In the genomic region with DNA sequence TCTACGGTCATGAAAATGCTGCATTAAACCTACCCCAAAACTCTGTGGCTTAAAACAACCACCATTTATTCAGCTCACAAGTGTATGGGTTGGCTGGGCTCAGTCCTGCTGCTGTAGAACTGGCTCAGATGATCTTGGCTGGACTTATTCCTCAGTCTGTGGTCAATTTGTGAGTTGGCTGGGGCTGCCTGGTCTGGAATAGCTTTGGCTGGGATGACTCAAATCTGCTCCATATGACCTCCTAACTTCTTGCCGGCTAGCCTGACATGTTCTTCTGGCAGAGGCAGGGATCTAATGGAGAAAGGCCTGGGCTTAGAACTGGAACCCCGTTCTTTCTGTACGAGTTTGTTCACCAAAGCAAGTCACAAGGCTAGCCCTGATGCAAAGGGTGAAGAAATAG, we compare ENCODE assay signal across 20 cellular contexts.
DNase-seq lines count a peak whose midpoint lies in the region; ATAC-seq and TF ChIP-seq lines count a peak whose summit lies in the region.
"Had no signal": no experiment of that assay in that cellular context is flagged by ENCODE, and none has a peak within 500 bp of the region (broad histone marks: within the 10 kb centered on the region; RNA-seq: fewer than 3 reads in every experiment).

No MANE protein-coding gene starts in this region.

- H3K36me3 ChIP-seq in heart left ventricle: no peaks in the 10 kb centered on the region
- no peaks in the 10 kb centered on the region for H3K36me3 ChIP-seq in brain microvascular endothelial cell (replicated peaks)
- H3K36me3 ChIP-seq: cardiac muscle cell, thoracic aorta had no signal

- no peak for TF ChIP-seq POLR2A in heart left ventricle (IDR thresholded peaks at IDR 0.05)

- no peak overlapping the region for H3K4me3 ChIP-seq in heart left ventricle
- no peak overlapping the region for H3K4me3 ChIP-seq in brain microvascular endothelial cell (ENCODE audit: low read depth, low read length)
- H3K4me3 ChIP-seq: cardiac muscle cell, GM12878, thoracic aorta had no signal

- intact Hi-C loops in heart left ventricle (cut with DNase I) (no loop called here), cardiac septum (cut with DNase I) (no loop called here)

- H3K4me3 Mint-ChIP-seq in T-helper 2 cell treated with Interferon-gamma antibody and Interleukin-4, amounts not matched to agents 5 μg/mL and 100 μg/mL, for 36 hours: no peak overlapping the region
- H3K4me3 Mint-ChIP-seq: activated CD8-positive, alpha-beta T cell treated with anti-CD3 and anti-CD28 coated beads, Interleukin-2, amount 10 ng/mL, durations not matched to agents 7 days and 5 days; memory B cell had no signal

- H3K27me3 Mint-ChIP-seq in T-helper 2 cell treated with Interferon-gamma antibody and Interleukin-4, amounts not matched to agents 5 μg/mL and 100 μg/mL, for 36 hours (ENCODE audit: low read depth): no peaks in the 10 kb centered on the region
- H3K27me3 Mint-ChIP-seq: memory B cell had no signal

- 63 to 89% (median 80%) methylated on average over 4 of the region's 4 CpGs for WGBS in heart left ventricle, 4 donors

- TF ChIP-seq CTCF in heart left ventricle (IDR thresholded peaks at IDR 0.05) (no peak), brain microvascular endothelial cell (IDR thresholded peaks at IDR 0.05; ENCODE audit: low read depth, low read length, missing control alignments) (no peak)

- in situ Hi-C loops in brain microvascular endothelial cell (cut with HindIII; ENCODE audit: low pct_ligation_motif_present, low sequenced_read_pairs): no loop called here

- H3K4me1 ChIP-seq in heart left ventricle: peaks cover 0 to 3% (median 0%) of the 10 kb centered on the region in 12 donors

- H3K9me3 Mint-ChIP-seq in T-helper 2 cell treated with Interferon-gamma antibody and Interleukin-4, amounts not matched to agents 5 μg/mL and 100 μg/mL, for 36 hours: no peaks in the 10 kb centered on the region
- H3K9me3 Mint-ChIP-seq: memory B cell had no signal

- H3K27ac ChIP-seq in heart left ventricle (no peak overlapping the region), brain microvascular endothelial cell (no peak overlapping the region)
- H3K27ac ChIP-seq: cardiac muscle cell, KMS-11, thoracic aorta had no signal

- no peaks in the 10 kb centered on the region for H3K36me3 Mint-ChIP-seq in T-helper 2 cell treated with Interferon-gamma antibody and Interleukin-4, amounts not matched to agents 5 μg/mL and 100 μg/mL, for 36 hours (ENCODE audit: low read depth)
- H3K36me3 Mint-ChIP-seq: memory B cell had no signal

- DNase-seq in heart left ventricle: peak in 4 of 5 donors; percentile 23 to 57 (median 40)
- DNase-seq in cardiac septum (ENCODE audit: low spot score): no peak
- peak; percentile 40 for DNase-seq in brain microvascular endothelial cell
- peak; percentile 24 for DNase-seq in kidney tubule cell (ENCODE audit: low spot score)
- DNase-seq in DMS79 (lab: John Stamatoyannopoulos, UW): no peak
- no peak for DNase-seq in COR-L47 (lab: John Stamatoyannopoulos, UW)
- no peak for DNase-seq in T-helper 2 cell treated with Interferon-gamma antibody and Interleukin-4, amounts not matched to agents 5 μg/mL and 100 μg/mL, for 36 hours (ENCODE audit: low spot score)
- DNase-seq: ACHN; activated CD8-positive, alpha-beta T cell treated with anti-CD3 and anti-CD28 coated beads, Interleukin-2, amount 10 ng/mL, durations not matched to agents 7 days and 5 days; activated gamma-delta T cell treated with Interleukin-2 at 50 U/mL for 16 hours; DMS 273 treated with DMSO at 0.1 percent for 48 hours; NCI-H2029 treated with DMSO at 0.1 percent for 48 hours; NCI-H748 treated with DMSO at 0.1 percent for 48 hours; SHP77 treated with DMSO at 0.1 percent for 48 hours had no signal

- ATAC-seq in heart left ventricle: peak; percentile 58 to 90 (median 71)
- ATAC-seq in HG03571 (IDR thresholded peaks at IDR 0.05; ENCODE audit: unreplicated experiment): no peak
- ATAC-seq: activated CD8-positive, alpha-beta T cell treated with anti-CD3 and anti-CD28 coated beads, Interleukin-2, amount 10 ng/mL, durations not matched to agents 7 days and 5 days; GM12878 had no signal

- no peaks in the 10 kb centered on the region for H3K27me3 ChIP-seq in heart left ventricle
- H3K27me3 ChIP-seq in brain microvascular endothelial cell (replicated peaks): peaks cover 2% of the 10 kb centered on the region
- H3K27me3 ChIP-seq: cardiac muscle cell had no signal

- H3K27ac Mint-ChIP-seq in T-helper 2 cell treated with Interferon-gamma antibody and Interleukin-4, amounts not matched to agents 5 μg/mL and 100 μg/mL, for 36 hours: no peak overlapping the region
- H3K27ac Mint-ChIP-seq: activated CD8-positive, alpha-beta T cell treated with anti-CD3 and anti-CD28 coated beads, Interleukin-2, amount 10 ng/mL, durations not matched to agents 7 days and 5 days; memory B cell had no signal

- no peaks in the 10 kb centered on the region for H3K4me1 Mint-ChIP-seq in T-helper 2 cell treated with Interferon-gamma antibody and Interleukin-4, amounts not matched to agents 5 μg/mL and 100 μg/mL, for 36 hours (ENCODE audit: low read depth)
- H3K4me1 Mint-ChIP-seq: memory B cell had no signal

- H3K9me3 ChIP-seq in heart left ventricle: no peaks in the 10 kb centered on the region
- H3K9me3 ChIP-seq: thoracic aorta had no signal

Comparison
In these comparisons a context has a peak if more than half of its experiments do, and no peak if none do; other contexts are left out.
1. DNase-seq: peak in heart left ventricle (4 of 5), brain microvascular endothelial cell (single experiment) and kidney tubule cell (single experiment); none in cardiac septum (single experiment), DMS79 (single experiment), COR-L47 (single experiment) and T-helper 2 cell treated with Interferon-gamma antibody and Interleukin-4, amounts not matched to agents 5 μg/mL and 100 μg/mL, for 36 hours (single experiment).